In the genomic region with DNA sequence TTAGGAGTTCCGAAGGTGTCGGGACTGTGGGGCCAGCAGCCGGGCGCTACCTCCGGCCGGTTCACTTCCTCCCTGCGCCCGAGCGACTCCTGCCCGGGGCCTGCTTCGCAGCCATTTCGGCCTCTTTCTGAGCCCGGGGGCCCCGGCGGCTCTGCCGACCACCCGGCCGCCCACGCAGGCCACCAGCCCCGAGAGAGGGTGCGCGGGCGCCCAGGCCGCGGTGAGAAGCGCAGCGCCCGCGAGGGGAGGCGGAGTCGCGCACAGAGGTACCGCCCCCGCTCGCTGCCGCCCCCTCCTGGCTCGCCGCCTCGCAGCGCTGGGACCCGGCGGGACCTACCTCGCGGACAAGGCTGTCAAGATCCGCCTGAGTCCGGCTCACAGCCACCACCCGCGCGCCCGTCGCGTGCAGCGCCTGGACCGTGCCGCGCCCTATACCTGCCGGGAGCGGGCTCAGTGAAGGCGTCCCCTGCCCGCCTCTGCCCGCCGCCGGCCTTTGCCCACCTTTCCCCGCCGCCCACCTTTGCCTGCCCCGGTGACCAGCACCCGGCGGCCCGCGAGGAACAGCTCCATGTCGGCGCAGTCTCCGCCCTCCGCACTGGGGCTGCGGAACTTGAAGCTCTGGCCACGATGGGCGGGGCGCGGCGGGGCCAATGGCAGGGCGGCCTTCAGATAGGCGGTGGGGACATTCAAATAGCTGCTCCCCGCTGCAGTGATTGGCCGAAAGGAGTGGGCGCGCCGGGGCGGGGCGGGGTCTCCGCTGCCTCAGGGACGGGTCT, we compare ENCODE assay signal across 8 cellular contexts. TPM values are rescaled to one million over a fixed set of nuclear protein-coding genes. Genes with fewer than 3 reads are reported as not detected.
A peak's percentile ranks its signal among the peaks of the same experiment; 100 is the strongest.
DNase-seq lines count a peak whose midpoint lies in the region; ATAC-seq and TF ChIP-seq lines count a peak whose summit lies in the region.

A gene (minus strand): TSS at position 585 of the 776 bp plus-strand sequence. CDS start 15 bp downstream, at position 570.

- peak; percentile 96 for TF ChIP-seq CTCF in C4-2B (conservative IDR thresholded peaks at IDR 0.05)

- H3K27ac ChIP-seq in C4-2B, result peak within 1 kb of the TSS; percentile 86

- peak; percentile 88 for ATAC-seq in GM19351 (IDR thresholded peaks at IDR 0.05; ENCODE audit: unreplicated experiment)
- ATAC-seq in HG03521 (IDR thresholded peaks at IDR 0.05; ENCODE audit: unreplicated experiment), result peak; percentile 89
- ATAC-seq in left lobe of liver, result peak; percentile 66

- DNase-seq in NCI-H748 (lab: John Stamatoyannopoulos, UW; ENCODE audit: unreplicated experiment) (peak; percentile 98), cortex of kidney (lab: John Stamatoyannopoulos, UW) (peak; percentile 78), left lobe of liver (ENCODE audit: low spot score) (peak; percentile 99)
- peak; percentile 91 for DNase-seq in activated CD4-positive, alpha-beta T cell treated with anti-CD3 and anti-CD28 coated beads, Interleukin-2, amount 50 U/mL, for 1 hour
- DNase-seq in stimulated activated CD4-positive, alpha-beta T cell treated with anti-CD3 and anti-CD28 coated beads, Interleukin-2, amount 100 ng/mL, for 4 hours (ENCODE audit: low read depth), result peak; percentile 83

RNA-seq across cellular contexts. Expression of the gene that starts here (rescaled TPM):
- 1,477 TPM for total RNA-seq in left lobe of liver

Comparison
In these comparisons a context has a peak if more than half of its experiments do, and no peak if none do; other contexts are left out.
1. Peak in every context shown above with its lines: DNase-seq, ATAC-seq and H3K27ac ChIP-seq.